Comparison of ENCODE assay signal across 8 cellular contexts in genomic region chr11:73647459-73648100, GRCh38. TPM values are rescaled to one million over a fixed set of nuclear protein-coding genes. Genes with fewer than 3 reads are reported as not detected.
DNase-seq lines count a peak whose midpoint lies in the region; ATAC-seq, FAIRE-seq and TF ChIP-seq lines count a peak whose summit lies in the region.

No MANE protein-coding gene starts in this region.

- CTCF ChIA-PET in A549 (lab: Yijun Ruan, JAX), result interaction anchor here (0.6 to 8.7 kb wide), 8 partner anchors 9 to 340 kb away, joined by 3 to 81 read pairs (median 4); no protein-coding TSS in a partner anchor

- no peaks in the 10 kb centered on the region for H3K9me3 ChIP-seq in A549

- peak; percentile 81 to 89 for ATAC-seq in A549
- peak; percentile 73 for ATAC-seq in HG03565 (IDR thresholded peaks at IDR 0.05; ENCODE audit: unreplicated experiment)

- H3K4me1 ChIP-seq in A549, result no peaks in the 10 kb centered on the region

- no peak for TF ChIP-seq EP300 in A549 (IDR thresholded peaks at IDR 0.05)

- POLR2A ChIA-PET in A549 (lab: Yijun Ruan, JAX), result no interaction called here

- 46% methylated on average over 21 of the region's 23 CpGs for WGBS in A549 (ENCODE audit: missing lambda C conversion rate)

- peak overlapping the region; percentile 79 for H3K4me3 Mint-ChIP-seq in endothelial cell (ENCODE audit: unreplicated experiment)

- H3K27ac Mint-ChIP-seq in endothelial cell (ENCODE audit: unreplicated experiment), result no peak overlapping the region

- TF ChIP-seq RAD21 in A549 (conservative IDR thresholded peaks at IDR 0.05 in 1 of 2, IDR thresholded peaks at IDR 0.05 in 1 of 2), result no peak

- H3K4me1 Mint-ChIP-seq in endothelial cell (ENCODE audit: unreplicated experiment), result peaks cover 30% of the 10 kb centered on the region

- TF ChIP-seq CTCF in A549 (IDR thresholded peaks at IDR 0.05) (no peak), endothelial cell (IDR thresholded peaks at IDR 0.05; ENCODE audit: unreplicated experiment) (no peak)

- H3K27ac ChIP-seq in A549, result 0 out of 6 replicates have a peak overlapping the region, but pooled peaks of 1 of the 2 experiments have one; percentile 14

- peaks cover 2% of the 10 kb centered on the region for H3K36me3 Mint-ChIP-seq in endothelial cell (ENCODE audit: low read depth, unreplicated experiment)

- DNase-seq in A549 (ENCODE audit: low read depth in 1 of 2, low spot score in 1 of 2) (peak; percentile 58 to 62), GM19238 (ENCODE audit: insufficient read length, low spot score) (peak; percentile 84), endothelial cell (ENCODE audit: low spot score) (peak; percentile 86), midbrain (lab: John Stamatoyannopoulos, UW) (peak; percentile 97)
- peak; percentile 47 for DNase-seq in NK-92 treated with Interleukin-12 subunit alpha and Interleukin-12 subunit beta, amount 100 ng/mL, for 24 hours (lab: John Stamatoyannopoulos, UW)
- peak; percentile 92 for DNase-seq in activated CD8-positive, alpha-beta memory T cell treated with anti-CD3 and anti-CD28 coated beads, Interleukin-2, amount 50 U/mL, for 48 hours
- DNase-seq in stimulated activated CD8-positive, alpha-beta memory T cell treated with anti-CD3 and anti-CD28 coated beads, Interleukin-2, amount 100 ng/mL, for 1 hour (ENCODE audit: low read depth in 2 of 2), result peak; percentile 81 to 88

- TF ChIP-seq POLR2A in A549 (IDR thresholded peaks at IDR 0.05; ENCODE audit: low read length), result no peak

- H3K4me3 ChIP-seq in A549, result peak overlapping the region; percentile 18; the same call in 1 of the 3 replicates

- H3K9me3 Mint-ChIP-seq in endothelial cell (ENCODE audit: unreplicated experiment), result peaks cover 3% of the 10 kb centered on the region

- peaks cover 9% of the 10 kb centered on the region for H3K27me3 Mint-ChIP-seq in endothelial cell (ENCODE audit: unreplicated experiment)

- H3K4me2 ChIP-seq in A549, result peak overlapping the region; percentile 60

- no peak for FAIRE-seq in A549 (lab: Jason Lieb, UNC)

TF ChIP-seq in A549, 52 proteins besides CTCF, POLR2A, EP300 and RAD21:
- TF ChIP-seq HDAC2 (IDR thresholded peaks at IDR 0.05) (no peak), FOSL2 (IDR thresholded peaks at IDR 0.05) (no peak), FOSL2 (CRISPR knock-in tag; IDR thresholded peaks at IDR 0.05) (peak; percentile 37)

RNA-seq across cellular contexts. Expression of gene PLEKHB1, which starts 1.2 kb away (rescaled TPM):
- 0.85 and 0.97 TPM in 2 replicates for polyA plus RNA-seq in A549 (2011; rRNA removed)
- polyA plus RNA-seq in A549 (2012; cell fraction: cytosol; rRNA removed), result 0.39 and 0.53 TPM in 2 replicates
- polyA plus RNA-seq in A549 (2012; cell fraction: nucleus; rRNA removed), result 0.40 and 0.60 TPM in 2 replicates
- polyA plus RNA-seq in A549 (2017; fragmentation: RNase III; extraction: RNeasy Plus Mini Kit Qiagen cat#74134 plus additional on column Dnase treatment), result 0.76 to 1.2 TPM (median 1.1 TPM) in 3 replicates
- 0.87 and 1.8 TPM in 2 replicates for polyA minus RNA-seq in A549 (2011; rRNA and poly(A)+ RNA removed)
- 16.9 TPM for total RNA-seq in endothelial cell (ENCODE audit: unreplicated experiment)

RNA-seq across cellular contexts. Expression of gene FAM168A, which starts 49.7 kb away (rescaled TPM):
- polyA plus RNA-seq in A549 (2011; rRNA removed) (15.3 and 21.7 TPM in 2 replicates), A549 (2017; fragmentation: RNase III; extraction: RNeasy Plus Mini Kit Qiagen cat#74134 plus additional on column Dnase treatment) (18.4 to 21.4 TPM (median 19.2 TPM) in 3 replicates)
- polyA plus RNA-seq in A549 (2012; cell fraction: cytosol; rRNA removed), result 10.2 and 15.8 TPM in 2 replicates
- 23.2 and 26.9 TPM in 2 replicates for polyA plus RNA-seq in A549 (2012; cell fraction: nucleus; rRNA removed)
- 38.2 and 41.1 TPM in 2 replicates for polyA minus RNA-seq in A549 (2011; rRNA and poly(A)+ RNA removed)
- total RNA-seq in endothelial cell (ENCODE audit: unreplicated experiment), result 21.2 TPM

Comparison
In these comparisons a context has a peak if more than half of its experiments do, and no peak if none do; other contexts are left out.
1. DNase-seq: peak in every context shown above with its lines; median percentile 97 in midbrain; 92 in activated CD8-positive, alpha-beta memory T cell treated with anti-CD3 and anti-CD28 coated beads, Interleukin-2, amount 50 U/mL, for 48 hours; 86 in endothelial cell; 84 in stimulated activated CD8-positive, alpha-beta memory T cell treated with anti-CD3 and anti-CD28 coated beads, Interleukin-2, amount 100 ng/mL, for 1 hour; 84 in GM19238; 60 in A549; 47 in NK-92 treated with Interleukin-12 subunit alpha and Interleukin-12 subunit beta, amount 100 ng/mL, for 24 hours.